Comparison of ENCODE assay signal across 13 cellular contexts in genomic region chr5:115588640-115589039, GRCh38.
"Had no signal": no experiment of that assay in that cellular context is flagged by ENCODE, and none has a peak within 500 bp of the region (broad histone marks: within the 10 kb centered on the region; RNA-seq: fewer than 3 reads in every experiment).

No MANE protein-coding gene starts in this region.

- H3K4me1 ChIP-seq: ascending aorta, upper lobe of left lung had no signal

- H3K4me3 ChIP-seq: ascending aorta, esophagus squamous epithelium, upper lobe of left lung had no signal

- H3K27ac ChIP-seq: ascending aorta, esophagus squamous epithelium, upper lobe of left lung had no signal

- H3K9me3 ChIP-seq: ascending aorta, esophagus squamous epithelium, upper lobe of left lung had no signal

- H3K36me3 ChIP-seq: ascending aorta, esophagus squamous epithelium, upper lobe of left lung had no signal

- H3K27me3 ChIP-seq: ascending aorta, esophagus squamous epithelium, upper lobe of left lung had no signal

- ATAC-seq: activated naive CD8-positive, alpha-beta T cell treated with anti-CD3 and anti-CD28 coated beads, Interleukin-2, amount 50 U/mL, for 24 hours; stimulated activated naive CD8-positive, alpha-beta T cell treated with anti-CD3 and anti-CD28 coated beads, Interleukin-15, Interleukin-2, amounts not matched to agents 100 U/mL and 50 U/mL, for 24 hours; WTC11 had no signal

- DNase-seq: activated CD4-positive, alpha-beta T cell treated with anti-CD3 and anti-CD28 coated beads, Interleukin-2, amount 10 ng/mL, durations not matched to agents 24 days and 14 days; activated naive CD4-positive, alpha-beta T cell treated with Interleukin-2 at 50 U/mL for 16 hours; activated naive CD8-positive, alpha-beta T cell treated with anti-CD3 and anti-CD28 coated beads, Interleukin-2, amount 50 U/mL, for 24 hours; esophagus squamous epithelium; left colon; mesendoderm; occipital lobe; stimulated activated CD4-positive, alpha-beta T cell treated with anti-CD3 and anti-CD28 coated beads, Interleukin-4, amount 100 ng/mL, for 1 hour; stimulated activated CD8-positive, alpha-beta memory T cell treated with anti-CD3 and anti-CD28 coated beads, Interleukin-4, amount 100 ng/mL, for 48 hours; stimulated activated naive CD8-positive, alpha-beta T cell treated with anti-CD3 and anti-CD28 coated beads, Interleukin-15, Interleukin-2, amounts not matched to agents 100 U/mL and 50 U/mL, for 24 hours; upper lobe of left lung had no signal
